In the genomic region with DNA sequence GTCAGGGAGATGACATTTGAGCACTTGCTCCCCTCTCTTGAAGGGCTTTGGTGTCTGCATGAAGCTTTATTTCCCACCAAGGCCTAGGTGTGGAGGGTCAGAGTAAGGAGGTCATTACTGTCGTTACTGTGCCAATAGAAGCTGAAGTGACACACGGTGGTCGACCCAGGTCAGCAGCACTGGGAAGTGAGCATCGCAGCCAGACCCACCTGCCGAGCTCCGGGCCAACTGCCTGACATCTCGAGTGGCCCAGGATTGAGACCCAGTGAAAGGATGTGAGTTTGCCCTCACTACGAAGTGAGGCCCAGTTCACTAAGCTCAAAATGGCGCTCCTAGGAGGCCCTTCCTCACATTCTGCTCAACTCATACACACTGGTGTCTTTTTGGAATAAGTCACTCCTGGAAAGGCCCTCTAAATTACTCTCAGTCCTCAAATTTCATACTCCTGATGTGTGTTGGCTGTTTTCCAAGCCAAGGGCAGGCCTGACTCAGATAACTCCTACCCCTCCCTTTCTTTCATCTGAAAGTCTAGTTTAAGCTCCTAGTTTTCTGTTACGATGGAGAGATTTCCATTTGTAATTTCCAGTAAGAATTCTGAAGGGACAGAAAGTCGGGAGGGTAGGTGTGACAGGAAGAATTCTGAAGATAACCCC, we compare ENCODE assay signal across 10 cellular contexts.
DNase-seq lines count a peak whose midpoint lies in the region; ATAC-seq and TF ChIP-seq lines count a peak whose summit lies in the region.
"Had no signal": no experiment of that assay in that cellular context is flagged by ENCODE, and none has a peak within 500 bp of the region (broad histone marks: within the 10 kb centered on the region; RNA-seq: fewer than 3 reads in every experiment).

No MANE protein-coding gene starts in this region.

- no peaks in the 10 kb centered on the region for H3K9me2 ChIP-seq in Karpas-422 (replicated peaks; ENCODE audit: insufficient read depth, low read length)

- no peak for TF ChIP-seq CTCF in coronary artery (IDR thresholded peaks at IDR 0.05)

- no peaks in the 10 kb centered on the region for H3K27me3 Mint-ChIP-seq in activated naive CD4-positive, alpha-beta T cell treated with anti-CD3 and anti-CD28 coated beads for 36 hours (ENCODE audit: low read depth)

- CTCF ChIA-PET in activated naive CD4-positive, alpha-beta T cell treated with anti-CD3 and anti-CD28 coated beads for 36 hours (lab: Charles Lee) = interaction anchor here (0.6 to 1.3 kb wide), 3 partner anchors 41 to 337 kb away, joined by 3 to 5 read pairs (median 3); no protein-coding TSS in a partner anchor

- H4K20me1 ChIP-seq in Karpas-422 (ENCODE audit: insufficient read depth, low read depth, low read length) = no peaks in the 10 kb centered on the region

- no peak for ATAC-seq in HG03442 (IDR thresholded peaks at IDR 0.05; ENCODE audit: unreplicated experiment)

- no peak overlapping the region for H2AFZ ChIP-seq in Karpas-422 (ENCODE audit: low read length)

- no peaks in the 10 kb centered on the region for H3K36me3 Mint-ChIP-seq in activated naive CD4-positive, alpha-beta T cell treated with anti-CD3 and anti-CD28 coated beads for 36 hours (ENCODE audit: low read depth)

- H3K27me3 ChIP-seq in HAP-1 (ENCODE audit: low read depth) (no peaks in the 10 kb centered on the region), Karpas-422 (ENCODE audit: low read length) (no peaks in the 10 kb centered on the region; the same call in 1 of the 2 replicates)
- H3K27me3 ChIP-seq: heart right ventricle had no signal

- H3K27ac Mint-ChIP-seq in activated naive CD4-positive, alpha-beta T cell treated with anti-CD3 and anti-CD28 coated beads for 36 hours = peak overlapping the region; percentile 63

- H3K4me1 Mint-ChIP-seq in activated naive CD4-positive, alpha-beta T cell treated with anti-CD3 and anti-CD28 coated beads for 36 hours (ENCODE audit: low read depth) = peaks cover 76% of the 10 kb centered on the region

- H3K4me3 Mint-ChIP-seq in activated naive CD4-positive, alpha-beta T cell treated with anti-CD3 and anti-CD28 coated beads for 36 hours = no peak overlapping the region

- in situ Hi-C loops in HAP-1 (cut with MboI; ENCODE audit: low sequenced_read_pairs) = no loop called here

- intact Hi-C loops in activated naive CD4-positive, alpha-beta T cell treated with anti-CD3 and anti-CD28 coated beads for 36 hours (cut with micrococcal nuclease) = no loop called here

- peak; percentile 33 for DNase-seq in activated naive CD4-positive, alpha-beta T cell treated with anti-CD3 and anti-CD28 coated beads for 36 hours
- no peak for DNase-seq in activated naive CD4-positive, alpha-beta T cell treated with anti-CD3 and anti-CD28 coated beads, Interleukin-2, amount 50 U/mL, for 16 hours
- peak; percentile 10 for DNase-seq in NCI-H345 treated with DMSO at 0.1 percent for 48 hours (lab: John Stamatoyannopoulos, UW; ENCODE audit: unreplicated experiment)
- no peak for DNase-seq in coronary artery (ENCODE audit: low spot score)
- DNase-seq in stromal cell of bone marrow (ENCODE audit: low read depth) = peak; percentile 61
- DNase-seq in HAP-1 (ENCODE audit: low spot score in 2 of 2) = no peak
- no peak for DNase-seq in Karpas-422
- DNase-seq: heart right ventricle, SW 1271 had no signal

- H3K27ac ChIP-seq in coronary artery (peak overlapping the region; percentile 81 to 82), Karpas-422 (ENCODE audit: low read length) (no peak overlapping the region)

- H3K9ac ChIP-seq in Karpas-422 (ENCODE audit: low read length) = no peak overlapping the region

- no peaks in the 10 kb centered on the region for H3K9me3 Mint-ChIP-seq in activated naive CD4-positive, alpha-beta T cell treated with anti-CD3 and anti-CD28 coated beads for 36 hours

- H3K36me3 ChIP-seq in HAP-1 (replicated peaks) = no peaks in the 10 kb centered on the region
- no peaks in the 10 kb centered on the region for H3K36me3 ChIP-seq in Karpas-422 (ENCODE audit: insufficient read depth, low read length)

- H3K4me1 ChIP-seq in HAP-1 (peaks cover 20% of the 10 kb centered on the region), Karpas-422 (ENCODE audit: low read length) (no peaks in the 10 kb centered on the region)

- H3K9me3 ChIP-seq in HAP-1 (no peaks in the 10 kb centered on the region), Karpas-422 (ENCODE audit: low read length) (no peaks in the 10 kb centered on the region)
- H3K9me3 ChIP-seq: heart right ventricle had no signal

- H3K79me2 ChIP-seq in Karpas-422 (ENCODE audit: low read length) = no peaks in the 10 kb centered on the region

- no peak overlapping the region for H3K4me3 ChIP-seq in coronary artery
- H3K4me3 ChIP-seq in HAP-1 = no peak overlapping the region
- no peak overlapping the region for H3K4me3 ChIP-seq in Karpas-422 (ENCODE audit: low read length)
- H3K4me3 ChIP-seq: heart right ventricle had no signal

- H3K4me2 ChIP-seq in Karpas-422 (ENCODE audit: low read depth, low read length, poor library complexity, severe bottlenecking) = no peak overlapping the region

Comparison
In these comparisons a context has a peak if more than half of its experiments do, and no peak if none do; other contexts are left out.
1. DNase-seq: peak in activated naive CD4-positive, alpha-beta T cell treated with anti-CD3 and anti-CD28 coated beads for 36 hours (single experiment), NCI-H345 treated with DMSO at 0.1 percent for 48 hours (single experiment) and stromal cell of bone marrow (single experiment); none in activated naive CD4-positive, alpha-beta T cell treated with anti-CD3 and anti-CD28 coated beads, Interleukin-2, amount 50 U/mL, for 16 hours (single experiment), coronary artery (single experiment), HAP-1 (0 of 2) and Karpas-422 (single experiment).